In genomic region chr9:78070530-78070929, GRCh38 we compare ENCODE assay signal across 28 cellular contexts.
"Had no signal": no experiment of that assay in that cellular context is flagged by ENCODE, and none has a peak within 500 bp of the region (broad histone marks: within the 10 kb centered on the region; RNA-seq: fewer than 3 reads in every experiment).

No MANE protein-coding gene starts in this region.

- H2AFZ ChIP-seq: neural progenitor cell, parathyroid adenoma had no signal

- H3K9ac ChIP-seq: neural progenitor cell, parathyroid adenoma had no signal

- H3K9me3 ChIP-seq: ovary, psoas muscle, right lobe of liver, sigmoid colon, thoracic aorta, thyroid gland, tibial nerve, vagina had no signal

- H3K9me3 Mint-ChIP-seq: natural killer cell had no signal

- DNase-seq: natural killer cell; occipital lobe; ovary; posterior cingulate gyrus; psoas muscle; right cardiac atrium; right lobe of liver; sigmoid colon; small intestine; stimulated activated CD4-positive, alpha-beta T cell treated with anti-CD3 and anti-CD28 coated beads, Interleukin-15, amount 100 ng/mL, for 24 hours; stimulated activated CD4-positive, alpha-beta T cell treated with anti-CD3 and anti-CD28 coated beads, Interleukin-2, amount 100 ng/mL, for 24 hours; stimulated activated CD4-positive, alpha-beta T cell treated with anti-CD3 and anti-CD28 coated beads, Interleukin-2, amount 100 ng/mL, for 48 hours; stimulated activated CD4-positive, alpha-beta T cell treated with anti-CD3 and anti-CD28 coated beads, Interleukin-4, amount 100 ng/mL, for 24 hours; stimulated activated naive B cell treated with anti-CD40 and anti-IgM and Interleukin-4, amounts not matched to agents 10 μg/mL and 1 μg/mL and 100 μg/mL, for 72 hours; stimulated activated naive CD4-positive, alpha-beta T cell treated with Interleukin-2 at 50 U/mL for 16 hours; stomach; thyroid gland; trophoblast cell; upper lobe of left lung had no signal

- H3K79me2 ChIP-seq: parathyroid adenoma had no signal

- H3K36me3 Mint-ChIP-seq: natural killer cell; neural progenitor cell; stimulated activated effector memory CD8-positive, alpha-beta T cell treated with anti-CD3 and anti-CD28 coated beads, Interleukin-12 subunit alpha, Interleukin-12 subunit beta, amount 100 ng/mL, for 72 hours had no signal

- H3K4me1 Mint-ChIP-seq: nephron; neural progenitor cell; stimulated activated naive B cell treated with anti-CD40 and anti-IgM and Interleukin-4, amounts not matched to agents 10 μg/mL and 1 μg/mL and 100 μg/mL, for 72 hours had no signal

- H3K4me2 ChIP-seq: neural progenitor cell had no signal

- H3K27me3 Mint-ChIP-seq: progenitor cell of endocrine pancreas; stimulated activated naive CD8-positive, alpha-beta T cell treated with anti-CD3 and anti-CD28 coated beads, Interleukin-15, Interleukin-2, amounts not matched to agents 100 ng/mL and 50 ng/mL, for 24 hours had no signal

- H3K27ac Mint-ChIP-seq: natural killer cell; nephron; neural progenitor cell; progenitor cell of endocrine pancreas; stimulated activated effector memory CD8-positive, alpha-beta T cell treated with anti-CD3 and anti-CD28 coated beads, Interleukin-12 subunit alpha, Interleukin-12 subunit beta, amount 100 ng/mL, for 72 hours; stimulated activated naive B cell treated with anti-CD40 and anti-IgM and Interleukin-4, amounts not matched to agents 10 μg/mL and 1 μg/mL and 100 μg/mL, for 72 hours; stimulated activated naive CD8-positive, alpha-beta T cell treated with anti-CD3 and anti-CD28 coated beads, Interleukin-15, Interleukin-2, amounts not matched to agents 100 ng/mL and 50 ng/mL, for 24 hours had no signal

- H3K4me3 ChIP-seq: neural progenitor cell, ovary, psoas muscle, right lobe of liver, sigmoid colon, stomach, thoracic aorta, thyroid gland, tibial nerve, upper lobe of left lung, vagina had no signal

- H3K27me3 ChIP-seq: neural progenitor cell, ovary, right lobe of liver, sigmoid colon, stomach, thyroid gland, tibial nerve, upper lobe of left lung, vagina had no signal

- H3K4me1 ChIP-seq: neural progenitor cell, parathyroid adenoma, psoas muscle, right lobe of liver, sigmoid colon, stomach, tibial nerve, upper lobe of left lung, vagina had no signal

- H3K36me3 ChIP-seq: neural progenitor cell, ovary, right lobe of liver, sigmoid colon, stomach, thoracic aorta, thyroid gland, tibial nerve, upper lobe of left lung, vagina had no signal

- H3K27ac ChIP-seq: neural progenitor cell, ovary, parathyroid adenoma, psoas muscle, right lobe of liver, sigmoid colon, stomach, thoracic aorta, thyroid gland, tibial nerve, upper lobe of left lung, vagina had no signal

- H3K4me3 Mint-ChIP-seq: natural killer cell; nephron; neural progenitor cell; stimulated activated effector memory CD8-positive, alpha-beta T cell treated with anti-CD3 and anti-CD28 coated beads, Interleukin-12 subunit alpha, Interleukin-12 subunit beta, amount 100 ng/mL, for 72 hours; stimulated activated naive B cell treated with anti-CD40 and anti-IgM and Interleukin-4, amounts not matched to agents 10 μg/mL and 1 μg/mL and 100 μg/mL, for 72 hours; stimulated activated naive CD8-positive, alpha-beta T cell treated with anti-CD3 and anti-CD28 coated beads, Interleukin-15, Interleukin-2, amounts not matched to agents 100 ng/mL and 50 ng/mL, for 24 hours had no signal
